Comparison of ENCODE assay signal across 8 cellular contexts in the genomic region with DNA sequence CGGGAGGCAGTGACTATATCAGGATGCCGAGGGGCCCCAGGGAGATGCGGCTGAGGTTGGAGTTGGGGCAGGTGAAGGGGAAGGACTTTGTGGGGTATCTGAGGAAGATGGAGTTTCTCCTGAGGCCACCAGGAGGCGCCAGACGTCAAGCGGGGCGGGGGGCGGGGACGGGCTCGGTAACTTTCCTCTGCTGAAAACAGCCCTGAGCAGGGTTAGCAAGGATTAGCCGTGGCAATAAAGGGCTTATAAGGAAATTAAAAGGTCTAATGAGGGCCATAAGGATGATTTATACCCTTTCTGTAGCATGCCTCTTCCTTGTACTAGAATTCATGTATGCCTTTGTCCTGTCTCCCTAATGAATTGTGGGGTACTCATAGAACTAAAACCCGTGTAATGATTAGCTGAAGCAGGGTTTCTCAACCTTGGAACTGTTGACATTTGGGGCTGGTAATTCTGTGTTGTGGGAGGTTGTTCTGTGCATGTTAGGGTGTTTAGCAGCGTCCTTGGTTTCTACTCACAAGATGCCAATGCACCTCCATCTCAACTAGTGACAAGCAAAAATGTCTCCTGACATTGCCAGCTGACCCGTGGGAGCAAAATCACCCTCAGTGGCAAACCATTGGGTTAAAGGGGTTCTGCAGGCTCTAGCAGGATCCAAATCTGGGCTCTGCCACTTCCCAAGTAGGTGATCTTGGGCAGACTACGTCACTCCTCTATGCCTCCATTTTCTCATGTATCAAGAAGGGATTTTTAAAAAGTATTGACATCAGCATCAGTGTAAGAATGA.
DNase-seq lines count a peak whose midpoint lies in the region; ATAC-seq and TF ChIP-seq lines count a peak whose summit lies in the region.

No MANE protein-coding gene starts in this region.

- H3K4me1 ChIP-seq in CD4-positive, CD25-positive, alpha-beta regulatory T cell (ENCODE audit: control insufficient read depth, insufficient read depth, low read length, poor library complexity, severe bottlenecking): peaks cover 6% of the 10 kb centered on the region
- H3K4me1 ChIP-seq in sigmoid colon: peaks cover 0 to 6% (median 0%) of the 10 kb centered on the region in 4 donors

- TF ChIP-seq CTCF in sigmoid colon (IDR thresholded peaks at IDR 0.05): peak; percentile 35 to 81 (median 52)

- peak; percentile 44 to 47 for ATAC-seq in CD4-positive, CD25-positive, alpha-beta regulatory T cell (ENCODE audit: low read depth in 2 of 2)
- no peak for ATAC-seq in GM19463 (IDR thresholded peaks at IDR 0.05; ENCODE audit: unreplicated experiment)

- no peak overlapping the region for H3K4me3 Mint-ChIP-seq in CD4-positive, CD25-positive, alpha-beta regulatory T cell

- H3K9me3 Mint-ChIP-seq in CD4-positive, CD25-positive, alpha-beta regulatory T cell: no peaks in the 10 kb centered on the region

- no peak for TF ChIP-seq POLR2A in sigmoid colon (IDR thresholded peaks at IDR 0.05)

- peaks cover 0 to 10% (median 0%) of the 10 kb centered on the region in 4 donors for H3K4me1 Mint-ChIP-seq in CD4-positive, CD25-positive, alpha-beta regulatory T cell

- no peak overlapping the region for H3K4me3 ChIP-seq in CD4-positive, CD25-positive, alpha-beta regulatory T cell (ENCODE audit: low read depth, low read length)
- H3K4me3 ChIP-seq in sigmoid colon: no peak overlapping the region

- intact Hi-C loops in sigmoid colon (cut with DNase I): loop anchor here (1.0 to 5.0 kb wide), 2 partner anchors 252 to 480 kb away; no protein-coding TSS in a partner anchor

- DNase-seq in CD4-positive, CD25-positive, alpha-beta regulatory T cell: peak; percentile 7 to 51 (median 43)
- DNase-seq in H4 (ENCODE audit: low spot score) (peak; percentile 23), OCI-M1 (lab: John Stamatoyannopoulos, UW) (peak; percentile 62), globus pallidus (ENCODE audit: low spot score) (peak; percentile 32), sigmoid colon (no peak), SHP77 treated with DMSO at 0.1 percent for 48 hours (lab: John Stamatoyannopoulos, UW) (no peak)
- DNase-seq in activated T-helper 9 cell treated with anti-CD3 and anti-CD28 coated beads, Interleukin-2, amount 50 U/mL, for 16 hours (ENCODE audit: low read depth): peak; percentile 25

- no peak for TF ChIP-seq EP300 in sigmoid colon (IDR thresholded peaks at IDR 0.05)

- H3K27ac Mint-ChIP-seq in CD4-positive, CD25-positive, alpha-beta regulatory T cell: peak overlapping the region; percentile 31 to 76 (median 52)

- H3K36me3 ChIP-seq in CD4-positive, CD25-positive, alpha-beta regulatory T cell (ENCODE audit: control insufficient read depth, insufficient read depth, low read length): no peaks in the 10 kb centered on the region
- no peaks in the 10 kb centered on the region for H3K36me3 ChIP-seq in sigmoid colon

- no peaks in the 10 kb centered on the region for H3K36me3 Mint-ChIP-seq in CD4-positive, CD25-positive, alpha-beta regulatory T cell

- no peaks in the 10 kb centered on the region for H3K27me3 ChIP-seq in CD4-positive, CD25-positive, alpha-beta regulatory T cell (ENCODE audit: control insufficient read depth, insufficient read depth, low read length)
- H3K27me3 ChIP-seq in sigmoid colon: peaks cover 0 to 23% (median 0%) of the 10 kb centered on the region in 3 donors

- peaks cover 5% of the 10 kb centered on the region for H3K27me3 Mint-ChIP-seq in CD4-positive, CD25-positive, alpha-beta regulatory T cell

- H3K9me3 ChIP-seq in CD4-positive, CD25-positive, alpha-beta regulatory T cell (ENCODE audit: control insufficient read depth in 2 of 2, low read length in 2 of 2): no peaks in the 10 kb centered on the region
- no peaks in the 10 kb centered on the region for H3K9me3 ChIP-seq in sigmoid colon

- WGBS in sigmoid colon, 2 donors: 10 to 17% methylated on average over 15 of the region's 15 CpGs

- H3K27ac ChIP-seq in CD4-positive, CD25-positive, alpha-beta regulatory T cell (ENCODE audit: insufficient read depth, low read length, poor library complexity, severe bottlenecking): no peak overlapping the region
- no peak overlapping the region for H3K27ac ChIP-seq in sigmoid colon

Comparison
In these comparisons a context has a peak if more than half of its experiments do, and no peak if none do; other contexts are left out.
1. DNase-seq: peak in CD4-positive, CD25-positive, alpha-beta regulatory T cell (3 of 3), H4 (single experiment), OCI-M1 (single experiment), activated T-helper 9 cell treated with anti-CD3 and anti-CD28 coated beads, Interleukin-2, amount 50 U/mL, for 16 hours (single experiment) and globus pallidus (single experiment); none in sigmoid colon (single experiment) and SHP77 treated with DMSO at 0.1 percent for 48 hours (single experiment).